ENCODE assay signal across 1 cellular context in the genomic region with DNA sequence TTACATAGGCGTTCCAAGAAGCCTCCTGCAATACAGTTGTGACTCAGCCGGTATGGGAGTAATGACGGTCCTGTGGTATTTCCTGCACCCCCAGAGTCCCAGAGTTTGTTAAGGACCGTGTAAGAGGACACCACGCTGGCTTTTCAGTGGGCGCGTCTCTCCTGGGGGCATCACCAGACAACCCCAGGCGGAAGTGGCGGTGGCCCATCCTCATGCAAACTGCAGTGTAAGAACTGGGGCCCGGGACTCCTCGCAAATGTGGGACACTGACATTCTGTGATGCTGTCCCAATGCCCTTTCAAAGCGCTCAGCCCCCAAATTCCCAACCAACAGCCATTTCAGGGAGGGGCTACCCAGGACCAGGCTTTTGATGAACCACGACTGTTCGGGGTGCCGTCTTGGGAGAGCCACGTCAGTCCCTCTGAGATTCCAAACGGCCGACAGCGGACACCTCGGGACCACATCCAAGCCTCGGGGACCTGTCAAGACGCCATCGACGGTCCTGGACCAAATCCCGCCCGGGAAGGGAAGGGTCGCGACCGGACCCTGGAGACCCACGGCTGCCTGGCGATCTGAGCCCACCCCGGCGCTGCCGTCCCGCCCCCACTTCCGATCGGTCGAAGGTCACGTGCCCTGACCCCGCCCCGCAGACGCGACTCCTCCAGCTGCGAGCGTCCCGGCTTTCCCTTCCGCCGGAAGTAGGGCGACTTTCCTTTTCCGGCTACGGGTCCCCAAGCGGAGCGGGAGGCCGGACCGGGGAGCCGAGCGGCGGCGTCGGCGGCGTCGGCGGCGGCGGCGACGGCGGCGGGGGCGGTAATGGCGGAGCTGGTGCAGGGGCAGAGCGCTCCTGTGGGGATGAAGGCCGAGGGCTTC.
TF ChIP-seq lines count a peak whose summit lies in the region.

A gene with protein sequence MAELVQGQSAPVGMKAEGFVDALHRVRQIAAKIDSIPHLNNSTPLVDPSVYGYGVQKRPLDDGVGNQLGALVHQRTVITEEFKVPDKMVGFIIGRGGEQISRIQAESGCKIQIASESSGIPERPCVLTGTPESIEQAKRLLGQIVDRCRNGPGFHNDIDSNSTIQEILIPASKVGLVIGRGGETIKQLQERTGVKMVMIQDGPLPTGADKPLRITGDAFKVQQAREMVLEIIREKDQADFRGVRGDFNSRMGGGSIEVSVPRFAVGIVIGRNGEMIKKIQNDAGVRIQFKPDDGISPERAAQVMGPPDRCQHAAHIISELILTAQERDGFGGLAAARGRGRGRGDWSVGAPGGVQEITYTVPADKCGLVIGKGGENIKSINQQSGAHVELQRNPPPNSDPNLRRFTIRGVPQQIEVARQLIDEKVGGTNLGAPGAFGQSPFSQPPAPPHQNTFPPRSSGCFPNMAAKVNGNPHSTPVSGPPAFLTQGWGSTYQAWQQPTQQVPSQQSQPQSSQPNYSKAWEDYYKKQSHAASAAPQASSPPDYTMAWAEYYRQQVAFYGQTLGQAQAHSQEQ (plus strand): TSS at position 713 of the 873 bp plus-strand sequence. CDS start 104 bp downstream, at position 817.

TF ChIP-seq in HepG2, 621 proteins besides CTCF, POLR2A, EP300 and RAD21 (continued from another document and continues in another):
- TF ChIP-seq, protein P1, sequence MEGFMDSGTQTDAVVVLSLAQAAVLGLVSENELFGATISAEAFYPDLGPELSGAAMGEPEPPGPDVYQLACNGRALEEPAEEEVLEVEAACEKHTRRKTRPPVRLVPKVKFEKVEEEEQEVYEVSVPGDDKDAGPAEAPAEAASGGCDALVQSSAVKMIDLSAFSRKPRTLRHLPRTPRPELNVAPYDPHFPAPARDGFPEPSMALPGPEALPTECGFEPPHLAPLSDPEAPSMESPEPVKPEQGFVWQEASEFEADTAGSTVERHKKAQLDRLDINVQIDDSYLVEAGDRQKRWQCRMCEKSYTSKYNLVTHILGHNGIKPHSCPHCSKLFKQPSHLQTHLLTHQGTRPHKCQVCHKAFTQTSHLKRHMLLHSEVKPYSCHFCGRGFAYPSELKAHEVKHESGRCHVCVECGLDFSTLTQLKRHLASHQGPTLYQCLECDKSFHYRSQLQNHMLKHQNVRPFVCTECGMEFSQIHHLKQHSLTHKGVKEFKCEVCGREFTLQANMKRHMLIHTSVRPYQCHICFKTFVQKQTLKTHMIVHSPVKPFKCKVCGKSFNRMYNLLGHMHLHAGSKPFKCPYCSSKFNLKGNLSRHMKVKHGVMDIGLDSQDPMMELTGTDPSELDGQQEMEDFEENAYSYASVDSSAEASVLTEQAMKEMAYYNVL (CRISPR knock-in tag; IDR thresholded peaks at IDR 0.05; ENCODE audit: borderline replicate concordance) = 0 out of 2 replicates have a peak, but pooled peaks have one; percentile 26
- TF ChIP-seq, protein P2, sequence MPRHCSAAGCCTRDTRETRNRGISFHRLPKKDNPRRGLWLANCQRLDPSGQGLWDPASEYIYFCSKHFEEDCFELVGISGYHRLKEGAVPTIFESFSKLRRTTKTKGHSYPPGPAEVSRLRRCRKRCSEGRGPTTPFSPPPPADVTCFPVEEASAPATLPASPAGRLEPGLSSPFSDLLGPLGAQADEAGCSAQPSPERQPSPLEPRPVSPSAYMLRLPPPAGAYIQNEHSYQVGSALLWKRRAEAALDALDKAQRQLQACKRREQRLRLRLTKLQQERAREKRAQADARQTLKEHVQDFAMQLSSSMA (CRISPR knock-in tag; IDR thresholded peaks at IDR 0.05) = no peak; the same call in 1 of the 2 replicates
- TF ChIP-seq ZNF619 (CRISPR knock-in tag; IDR thresholded peaks at IDR 0.05) (peak; percentile 28; the same call in 1 of the 2 replicates), ARNT (IDR thresholded peaks at IDR 0.05) (no peak), SNAI1 (CRISPR knock-in tag; IDR thresholded peaks at IDR 0.05; ENCODE audit: borderline replicate concordance) (0 out of 2 replicates have a peak, but pooled peaks have one; percentile 55), ZFP37 (CRISPR knock-in tag; IDR thresholded peaks at IDR 0.05; ENCODE audit: borderline replicate concordance) (no peak), ZNF749 (CRISPR knock-in tag; IDR thresholded peaks at IDR 0.05; ENCODE audit: borderline replicate concordance) (no peak), SP5 (CRISPR knock-in tag; IDR thresholded peaks at IDR 0.05; ENCODE audit: borderline replicate concordance, low read depth) (peak; percentile 83; the same call in 1 of the 2 replicates), GATA4 (IDR thresholded peaks at IDR 0.05; ENCODE audit: borderline replicate concordance, low read depth) (peak; percentile 48; the same call in 1 of the 2 replicates), TCF7 (IDR thresholded peaks at IDR 0.05; ENCODE audit: low read depth) (no peak), NAIF1 (CRISPR knock-in tag; IDR thresholded peaks at IDR 0.05; ENCODE audit: borderline replicate concordance) (no peak), RBM39 (IDR thresholded peaks at IDR 0.05; ENCODE audit: low read depth, low read length, poor library complexity, severe bottlenecking) (peak; percentile 78), NCOR1 (IDR thresholded peaks at IDR 0.05; ENCODE audit: borderline replicate concordance, low read length) (no peak), TSC22D2 (CRISPR knock-in tag; IDR thresholded peaks at IDR 0.05; ENCODE audit: borderline replicate concordance) (no peak), BCL6 (CRISPR knock-in tag; IDR thresholded peaks at IDR 0.05) (no peak), SIN3A (IDR thresholded peaks at IDR 0.05; ENCODE audit: borderline replicate concordance, low read depth, low read length) (no peak), GABPA (IDR thresholded peaks at IDR 0.05; ENCODE audit: low read depth, low read length) (peak; percentile 98), GABPA (CRISPR knock-in tag; IDR thresholded peaks at IDR 0.05; ENCODE audit: low read depth) (peak; percentile 91), CHD4 (IDR thresholded peaks at IDR 0.05; ENCODE audit: borderline replicate concordance, low read length) (no peak), ZNF543 (CRISPR knock-in tag; IDR thresholded peaks at IDR 0.05) (peak; percentile 85), SOX6 (IDR thresholded peaks at IDR 0.05) (no peak), SOX6 (CRISPR knock-in tag; IDR thresholded peaks at IDR 0.05) (peak; percentile 62; the same call in 1 of the 2 replicates), RARG (CRISPR knock-in tag; IDR thresholded peaks at IDR 0.05; ENCODE audit: low read depth) (no peak), NFE2L2 (IDR thresholded peaks at IDR 0.05; ENCODE audit: low read length) (no peak), ZNF652 (CRISPR knock-in tag; IDR thresholded peaks at IDR 0.05; ENCODE audit: borderline replicate concordance, low read depth) (peak; percentile 49; the same call in 1 of the 2 replicates), ZNF839 (CRISPR knock-in tag; IDR thresholded peaks at IDR 0.05; ENCODE audit: borderline replicate concordance) (no peak), ZNF383 (CRISPR knock-in tag; IDR thresholded peaks at IDR 0.05; ENCODE audit: borderline replicate concordance) (no peak), ZNF10 (CRISPR knock-in tag; IDR thresholded peaks at IDR 0.05; ENCODE audit: borderline replicate concordance, low read depth) (no peak), PHF5A (CRISPR knock-in tag; IDR thresholded peaks at IDR 0.05; ENCODE audit: low read depth, unreplicated experiment) (no peak), ZNF224 (CRISPR knock-in tag; IDR thresholded peaks at IDR 0.05) (peak; percentile 74; the same call in 1 of the 2 replicates), ZNF7 (CRISPR knock-in tag; IDR thresholded peaks at IDR 0.05) (no peak)
- TF ChIP-seq, protein P3, sequence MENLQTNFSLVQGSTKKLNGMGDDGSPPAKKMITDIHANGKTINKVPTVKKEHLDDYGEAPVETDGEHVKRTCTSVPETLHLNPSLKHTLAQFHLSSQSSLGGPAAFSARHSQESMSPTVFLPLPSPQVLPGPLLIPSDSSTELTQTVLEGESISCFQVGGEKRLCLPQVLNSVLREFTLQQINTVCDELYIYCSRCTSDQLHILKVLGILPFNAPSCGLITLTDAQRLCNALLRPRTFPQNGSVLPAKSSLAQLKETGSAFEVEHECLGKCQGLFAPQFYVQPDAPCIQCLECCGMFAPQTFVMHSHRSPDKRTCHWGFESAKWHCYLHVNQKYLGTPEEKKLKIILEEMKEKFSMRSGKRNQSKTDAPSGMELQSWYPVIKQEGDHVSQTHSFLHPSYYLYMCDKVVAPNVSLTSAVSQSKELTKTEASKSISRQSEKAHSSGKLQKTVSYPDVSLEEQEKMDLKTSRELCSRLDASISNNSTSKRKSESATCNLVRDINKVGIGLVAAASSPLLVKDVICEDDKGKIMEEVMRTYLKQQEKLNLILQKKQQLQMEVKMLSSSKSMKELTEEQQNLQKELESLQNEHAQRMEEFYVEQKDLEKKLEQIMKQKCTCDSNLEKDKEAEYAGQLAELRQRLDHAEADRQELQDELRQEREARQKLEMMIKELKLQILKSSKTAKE (CRISPR knock-in tag; IDR thresholded peaks at IDR 0.05; ENCODE audit: borderline replicate concordance) = 0 out of 2 replicates have a peak, but pooled peaks have one; percentile 29
- TF ChIP-seq, protein P4, sequence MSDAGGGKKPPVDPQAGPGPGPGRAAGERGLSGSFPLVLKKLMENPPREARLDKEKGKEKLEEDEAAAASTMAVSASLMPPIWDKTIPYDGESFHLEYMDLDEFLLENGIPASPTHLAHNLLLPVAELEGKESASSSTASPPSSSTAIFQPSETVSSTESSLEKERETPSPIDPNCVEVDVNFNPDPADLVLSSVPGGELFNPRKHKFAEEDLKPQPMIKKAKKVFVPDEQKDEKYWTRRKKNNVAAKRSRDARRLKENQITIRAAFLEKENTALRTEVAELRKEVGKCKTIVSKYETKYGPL (CRISPR knock-in tag; IDR thresholded peaks at IDR 0.05) = no peak; the same call in 1 of the 2 replicates
- TF ChIP-seq, protein P5, sequence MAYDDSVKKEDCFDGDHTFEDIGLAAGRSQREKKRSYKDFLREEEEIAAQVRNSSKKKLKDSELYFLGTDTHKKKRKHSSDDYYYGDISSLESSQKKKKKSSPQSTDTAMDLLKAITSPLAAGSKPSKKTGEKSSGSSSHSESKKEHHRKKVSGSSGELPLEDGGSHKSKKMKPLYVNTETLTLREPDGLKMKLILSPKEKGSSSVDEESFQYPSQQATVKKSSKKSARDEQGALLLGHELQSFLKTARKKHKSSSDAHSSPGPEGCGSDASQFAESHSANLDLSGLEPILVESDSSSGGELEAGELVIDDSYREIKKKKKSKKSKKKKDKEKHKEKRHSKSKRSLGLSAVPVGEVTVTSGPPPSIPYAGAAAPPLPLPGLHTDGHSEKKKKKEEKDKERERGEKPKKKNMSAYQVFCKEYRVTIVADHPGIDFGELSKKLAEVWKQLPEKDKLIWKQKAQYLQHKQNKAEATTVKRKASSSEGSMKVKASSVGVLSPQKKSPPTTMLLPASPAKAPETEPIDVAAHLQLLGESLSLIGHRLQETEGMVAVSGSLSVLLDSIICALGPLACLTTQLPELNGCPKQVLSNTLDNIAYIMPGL (CRISPR knock-in tag; IDR thresholded peaks at IDR 0.05; ENCODE audit: borderline replicate concordance in 1 of 2, low read depth in 1 of 2) = peak in 1 of 2 experiments; percentile 84; a peak in 3 of 4 replicates
- TF ChIP-seq, protein P6, sequence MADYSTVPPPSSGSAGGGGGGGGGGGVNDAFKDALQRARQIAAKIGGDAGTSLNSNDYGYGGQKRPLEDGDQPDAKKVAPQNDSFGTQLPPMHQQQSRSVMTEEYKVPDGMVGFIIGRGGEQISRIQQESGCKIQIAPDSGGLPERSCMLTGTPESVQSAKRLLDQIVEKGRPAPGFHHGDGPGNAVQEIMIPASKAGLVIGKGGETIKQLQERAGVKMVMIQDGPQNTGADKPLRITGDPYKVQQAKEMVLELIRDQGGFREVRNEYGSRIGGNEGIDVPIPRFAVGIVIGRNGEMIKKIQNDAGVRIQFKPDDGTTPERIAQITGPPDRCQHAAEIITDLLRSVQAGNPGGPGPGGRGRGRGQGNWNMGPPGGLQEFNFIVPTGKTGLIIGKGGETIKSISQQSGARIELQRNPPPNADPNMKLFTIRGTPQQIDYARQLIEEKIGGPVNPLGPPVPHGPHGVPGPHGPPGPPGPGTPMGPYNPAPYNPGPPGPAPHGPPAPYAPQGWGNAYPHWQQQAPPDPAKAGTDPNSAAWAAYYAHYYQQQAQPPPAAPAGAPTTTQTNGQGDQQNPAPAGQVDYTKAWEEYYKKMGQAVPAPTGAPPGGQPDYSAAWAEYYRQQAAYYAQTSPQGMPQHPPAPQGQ (CRISPR knock-in tag; IDR thresholded peaks at IDR 0.05; ENCODE audit: borderline replicate concordance) = no peak
- TF ChIP-seq, protein P7, sequence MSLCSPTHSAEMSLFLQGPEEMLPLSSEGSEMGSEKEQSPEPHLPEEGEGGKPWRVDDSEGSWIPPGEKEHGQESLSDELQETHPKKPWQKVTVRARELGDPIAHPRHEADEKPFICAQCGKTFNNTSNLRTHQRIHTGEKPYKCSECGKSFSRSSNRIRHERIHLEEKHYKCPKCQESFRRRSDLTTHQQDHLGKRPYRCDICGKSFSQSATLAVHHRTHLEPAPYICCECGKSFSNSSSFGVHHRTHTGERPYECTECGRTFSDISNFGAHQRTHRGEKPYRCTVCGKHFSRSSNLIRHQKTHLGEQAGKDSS (CRISPR knock-in tag; IDR thresholded peaks at IDR 0.05; ENCODE audit: borderline replicate concordance, low read depth) = peak; percentile 66; the same call in 1 of the 2 replicates
- TF ChIP-seq, protein P8, sequence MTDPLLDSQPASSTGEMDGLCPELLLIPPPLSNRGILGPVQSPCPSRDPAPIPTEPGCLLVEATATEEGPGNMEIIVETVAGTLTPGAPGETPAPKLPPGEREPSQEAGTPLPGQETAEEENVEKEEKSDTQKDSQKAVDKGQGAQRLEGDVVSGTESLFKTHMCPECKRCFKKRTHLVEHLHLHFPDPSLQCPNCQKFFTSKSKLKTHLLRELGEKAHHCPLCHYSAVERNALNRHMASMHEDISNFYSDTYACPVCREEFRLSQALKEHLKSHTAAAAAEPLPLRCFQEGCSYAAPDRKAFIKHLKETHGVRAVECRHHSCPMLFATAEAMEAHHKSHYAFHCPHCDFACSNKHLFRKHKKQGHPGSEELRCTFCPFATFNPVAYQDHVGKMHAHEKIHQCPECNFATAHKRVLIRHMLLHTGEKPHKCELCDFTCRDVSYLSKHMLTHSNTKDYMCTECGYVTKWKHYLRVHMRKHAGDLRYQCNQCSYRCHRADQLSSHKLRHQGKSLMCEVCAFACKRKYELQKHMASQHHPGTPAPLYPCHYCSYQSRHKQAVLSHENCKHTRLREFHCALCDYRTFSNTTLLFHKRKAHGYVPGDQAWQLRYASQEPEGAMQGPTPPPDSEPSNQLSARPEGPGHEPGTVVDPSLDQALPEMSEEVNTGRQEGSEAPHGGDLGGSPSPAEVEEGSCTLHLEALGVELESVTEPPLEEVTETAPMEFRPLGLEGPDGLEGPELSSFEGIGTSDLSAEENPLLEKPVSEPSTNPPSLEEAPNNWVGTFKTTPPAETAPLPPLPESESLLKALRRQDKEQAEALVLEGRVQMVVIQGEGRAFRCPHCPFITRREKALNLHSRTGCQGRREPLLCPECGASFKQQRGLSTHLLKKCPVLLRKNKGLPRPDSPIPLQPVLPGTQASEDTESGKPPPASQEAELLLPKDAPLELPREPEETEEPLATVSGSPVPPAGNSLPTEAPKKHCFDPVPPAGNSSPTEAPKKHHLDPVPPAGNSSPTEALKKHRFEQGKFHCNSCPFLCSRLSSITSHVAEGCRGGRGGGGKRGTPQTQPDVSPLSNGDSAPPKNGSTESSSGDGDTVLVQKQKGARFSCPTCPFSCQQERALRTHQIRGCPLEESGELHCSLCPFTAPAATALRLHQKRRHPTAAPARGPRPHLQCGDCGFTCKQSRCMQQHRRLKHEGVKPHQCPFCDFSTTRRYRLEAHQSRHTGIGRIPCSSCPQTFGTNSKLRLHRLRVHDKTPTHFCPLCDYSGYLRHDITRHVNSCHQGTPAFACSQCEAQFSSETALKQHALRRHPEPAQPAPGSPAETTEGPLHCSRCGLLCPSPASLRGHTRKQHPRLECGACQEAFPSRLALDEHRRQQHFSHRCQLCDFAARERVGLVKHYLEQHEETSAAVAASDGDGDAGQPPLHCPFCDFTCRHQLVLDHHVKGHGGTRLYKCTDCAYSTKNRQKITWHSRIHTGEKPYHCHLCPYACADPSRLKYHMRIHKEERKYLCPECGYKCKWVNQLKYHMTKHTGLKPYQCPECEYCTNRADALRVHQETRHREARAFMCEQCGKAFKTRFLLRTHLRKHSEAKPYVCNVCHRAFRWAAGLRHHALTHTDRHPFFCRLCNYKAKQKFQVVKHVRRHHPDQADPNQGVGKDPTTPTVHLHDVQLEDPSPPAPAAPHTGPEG (CRISPR knock-in tag; IDR thresholded peaks at IDR 0.05) = no peak
